8 cellular contexts compared by ENCODE assay signal in the genomic region with DNA sequence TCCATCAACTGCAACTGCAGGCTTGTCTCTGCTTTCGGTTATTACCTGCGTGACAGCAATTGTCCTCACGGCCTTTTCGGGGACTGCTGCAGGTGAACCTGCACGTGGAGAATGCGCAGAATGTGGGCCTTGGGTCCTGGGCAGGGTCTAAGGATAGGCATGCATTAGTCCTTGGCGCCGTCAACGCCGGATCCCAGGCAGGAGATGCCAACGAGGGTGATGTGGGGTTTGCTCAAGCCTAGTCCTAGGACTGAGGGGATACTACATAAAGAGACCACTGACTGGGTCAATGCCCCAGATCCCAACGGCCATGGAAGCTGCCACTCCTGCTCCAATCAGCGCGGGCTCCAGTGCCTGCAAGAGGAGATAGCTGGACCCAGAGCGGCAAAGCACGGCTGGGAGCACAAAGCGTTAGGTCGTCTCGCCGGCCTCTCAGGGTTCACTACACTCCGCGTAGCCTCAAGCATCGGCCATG. TPM values are rescaled to one million over a fixed set of nuclear protein-coding genes. Genes with fewer than 3 reads are reported as not detected.
DNase-seq lines count a peak whose midpoint lies in the region; ATAC-seq and TF ChIP-seq lines count a peak whose summit lies in the region.

No MANE protein-coding gene starts in this region.

- H3K4me2 ChIP-seq in BLaER1 = peak overlapping the region; percentile 88
- peak overlapping the region; percentile 74 for H3K4me2 ChIP-seq in mesenchymal stem cell (ENCODE audit: low read length, poor library complexity, severe bottlenecking)

- DNase-seq in ascending aorta (ENCODE audit: low spot score in 2 of 2) = no peak
- DNase-seq in mesenchymal stem cell = no peak
- no peak for DNase-seq in amygdala (lab: John Stamatoyannopoulos, UW)
- no peak for DNase-seq in stimulated activated CD4-positive, alpha-beta T cell treated with anti-CD3 and anti-CD28 coated beads, Interleukin-15, amount 100 ng/mL, for 24 hours

- no peaks in the 10 kb centered on the region for H3K9me3 ChIP-seq in BLaER1
- H3K9me3 ChIP-seq in ascending aorta = no peaks in the 10 kb centered on the region
- H3K9me3 ChIP-seq in mesenchymal stem cell (ENCODE audit: control insufficient read depth, low read length) = no peaks in the 10 kb centered on the region

- H4K8ac ChIP-seq in mesenchymal stem cell (ENCODE audit: low read length) = peak overlapping the region; percentile 67

- peak overlapping the region in 1 of 2 experiments; percentile 35 for H2BK12ac ChIP-seq in mesenchymal stem cell (ENCODE audit: low read length in 2 of 2)

- WGBS in mesenchymal stem cell = 41% methylated on average over 23 of the region's 23 CpGs

- no peak overlapping the region for H2BK5ac ChIP-seq in mesenchymal stem cell (ENCODE audit: low read depth, low read length, poor library complexity, severe bottlenecking)

- peaks cover 5% of the 10 kb centered on the region for H3K79me1 ChIP-seq in mesenchymal stem cell (replicated peaks; ENCODE audit: low read length, poor library complexity, severe bottlenecking)

- TF ChIP-seq CTCF in ascending aorta (IDR thresholded peaks at IDR 0.05) = no peak

- H3K9ac ChIP-seq in BLaER1 = peak overlapping the region; percentile 99
- peak overlapping the region; percentile 82 for H3K9ac ChIP-seq in mesenchymal stem cell (ENCODE audit: low read length)

- H3K14ac ChIP-seq in mesenchymal stem cell (ENCODE audit: low read length in 2 of 2) = peak overlapping the region in 1 of 2 experiments; percentile 57

- H2BK120ac ChIP-seq in mesenchymal stem cell (ENCODE audit: low read depth, low read length) = no peak overlapping the region

- no peak overlapping the region for H2BK15ac ChIP-seq in mesenchymal stem cell (ENCODE audit: low read depth, poor library complexity, severe bottlenecking)

- peak; percentile 3 for ATAC-seq in HG02840 (IDR thresholded peaks at IDR 0.05; ENCODE audit: low FRiP score, unreplicated experiment)
- no peak for ATAC-seq in GM19023 (IDR thresholded peaks at IDR 0.05; ENCODE audit: unreplicated experiment)
- no peak for ATAC-seq in GM18873 (IDR thresholded peaks at IDR 0.05; ENCODE audit: low FRiP score, unreplicated experiment)

- H3K27ac ChIP-seq in BLaER1 (peak overlapping the region; percentile 98), ascending aorta (peak overlapping the region; percentile 54 to 73), mesenchymal stem cell (ENCODE audit: low read length, poor library complexity, severe bottlenecking) (peak overlapping the region; percentile 66)

- H3K18ac ChIP-seq in mesenchymal stem cell (ENCODE audit: low read depth in 1 of 2, low read length in 2 of 2) = no peak overlapping the region

- intact Hi-C loops in ascending aorta (cut with DNase I) = loop anchor here (1.0 kb wide), 2 partner anchors 109 to 774 kb away; no protein-coding TSS in a partner anchor

- no peaks in the 10 kb centered on the region for H3K27me3 ChIP-seq in BLaER1
- H3K27me3 ChIP-seq in ascending aorta = no peaks in the 10 kb centered on the region
- H3K27me3 ChIP-seq in mesenchymal stem cell (ENCODE audit: control insufficient read depth in 1 of 2, insufficient read depth in 1 of 2, low read length in 2 of 2) = no peaks in the 10 kb centered on the region

- peak overlapping the region; percentile 90 for H3K4me3 ChIP-seq in BLaER1
- peak overlapping the region; percentile 20 to 86 for H3K4me3 ChIP-seq in ascending aorta
- peak overlapping the region; percentile 39 to 81 for H3K4me3 ChIP-seq in mesenchymal stem cell (ENCODE audit: insufficient read depth in 1 of 2, low read depth in 1 of 2, low read length in 2 of 2)

- H2AK5ac ChIP-seq in mesenchymal stem cell (ENCODE audit: low read length, severe bottlenecking) = no peak overlapping the region

- H3K4me1 ChIP-seq in BLaER1 (peaks cover 88% of the 10 kb centered on the region), ascending aorta (peaks cover 19 to 58% of the 10 kb centered on the region in 2 donors), mesenchymal stem cell (ENCODE audit: control insufficient read depth, insufficient read depth, low read depth, low read length) (peaks cover 48% of the 10 kb centered on the region)

- H3K36me3 ChIP-seq in BLaER1 (peaks cover 63% of the 10 kb centered on the region), ascending aorta (peaks cover 36 to 54% of the 10 kb centered on the region in 2 donors), mesenchymal stem cell (ENCODE audit: control insufficient read depth in 1 of 2, insufficient read depth in 2 of 2, low read depth in 1 of 2, low read length in 2 of 2) (peaks cover 62 to 69% of the 10 kb centered on the region in 2 experiments)

- H2AFZ ChIP-seq in mesenchymal stem cell (ENCODE audit: low read depth, low read length) = no peak overlapping the region

- peak overlapping the region; percentile 24 to 42 for H3K4ac ChIP-seq in mesenchymal stem cell (ENCODE audit: low read depth in 1 of 2, low read length in 2 of 2)

- H4K20me1 ChIP-seq in BLaER1 = peaks cover 74% of the 10 kb centered on the region

- no peak overlapping the region for H3K23ac ChIP-seq in mesenchymal stem cell (ENCODE audit: low read length in 2 of 2)

- H4K91ac ChIP-seq in mesenchymal stem cell (ENCODE audit: low read length) = no peak overlapping the region

RNA-seq across cellular contexts. Expression of gene RBM15B, which starts 0.4 kb away (rescaled TPM):
- total RNA-seq in ascending aorta = 33.0 TPM
- 26.0 TPM for polyA plus RNA-seq in mesenchymal stem cell (2013, experiment 1 of 2)
- polyA plus RNA-seq in mesenchymal stem cell (2013, experiment 2 of 2) = 25.4 TPM

RNA-seq across cellular contexts. Expression of gene MANF, which starts 5.5 kb away (rescaled TPM):
- 34.4 TPM for total RNA-seq in ascending aorta
- 220 TPM for polyA plus RNA-seq in mesenchymal stem cell (2013, experiment 1 of 2)
- 221 TPM for polyA plus RNA-seq in mesenchymal stem cell (2013, experiment 2 of 2)
